In the genomic region with DNA sequence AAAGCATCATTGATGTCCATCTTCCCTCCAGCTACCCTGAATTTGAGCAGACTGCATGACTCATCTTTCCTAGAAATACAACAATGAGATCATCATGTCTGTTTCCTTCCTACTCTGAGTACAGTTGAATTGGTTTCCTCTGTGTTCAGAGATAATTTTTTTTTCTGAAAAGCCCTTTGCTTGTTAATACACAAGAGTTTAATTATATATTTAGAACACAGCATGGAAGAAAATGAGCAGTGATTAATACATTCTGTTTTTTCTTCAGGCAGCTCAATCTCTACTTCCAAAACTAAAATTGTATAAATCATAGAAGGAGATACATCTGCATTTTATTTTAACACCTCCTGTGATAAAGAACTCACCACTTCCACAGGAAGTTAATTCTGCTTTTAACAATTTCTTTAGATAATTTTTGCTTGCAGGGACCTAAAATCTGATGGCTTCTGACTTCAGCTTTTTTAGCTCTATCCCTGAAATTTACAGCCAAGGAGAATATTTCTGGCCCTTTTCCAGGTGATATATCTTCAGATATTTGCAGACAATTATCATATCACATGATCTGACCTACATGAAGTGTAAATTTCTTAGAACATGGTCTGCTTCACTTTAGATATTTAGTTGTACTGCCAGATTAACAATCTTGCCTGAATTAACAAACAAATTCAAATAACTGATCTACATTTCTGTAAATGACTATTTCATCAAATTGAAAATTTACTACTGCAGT, we compare ENCODE assay signal across 8 cellular contexts.
DNase-seq lines count a peak whose midpoint lies in the region; ATAC-seq and TF ChIP-seq lines count a peak whose summit lies in the region.

No MANE protein-coding gene starts in this region.

- no peaks in the 10 kb centered on the region for H3K9me3 Mint-ChIP-seq in activated T-cell treated with anti-CD3 and anti-CD28 coated beads, Interleukin-2, amount 50 U/mL, for 4 hours
- H3K9me3 Mint-ChIP-seq in stimulated activated naive CD8-positive, alpha-beta T cell treated with anti-CD3 and anti-CD28 coated beads, Interleukin-15, Interleukin-2, amounts not matched to agents 100 ng/mL and 50 ng/mL, for 24 hours = no peaks in the 10 kb centered on the region

- TF ChIP-seq POLR2A in uterus (IDR thresholded peaks at IDR 0.05) = no peak

- H3K27ac ChIP-seq in SJSA1 (peak overlapping the region; percentile 4; the same call in 1 of the 2 replicates), uterus (no peak overlapping the region)

- H3K27me3 Mint-ChIP-seq in activated T-cell treated with anti-CD3 and anti-CD28 coated beads, Interleukin-2, amount 50 U/mL, for 4 hours (ENCODE audit: low read depth) = peaks cover 6% of the 10 kb centered on the region
- peaks cover 23% of the 10 kb centered on the region for H3K27me3 Mint-ChIP-seq in stimulated activated naive CD8-positive, alpha-beta T cell treated with anti-CD3 and anti-CD28 coated beads, Interleukin-15, Interleukin-2, amounts not matched to agents 100 ng/mL and 50 ng/mL, for 24 hours

- no peaks in the 10 kb centered on the region for H3K36me3 Mint-ChIP-seq in activated T-cell treated with anti-CD3 and anti-CD28 coated beads, Interleukin-2, amount 50 U/mL, for 4 hours (ENCODE audit: insufficient read depth)
- no peaks in the 10 kb centered on the region for H3K36me3 Mint-ChIP-seq in stimulated activated naive CD8-positive, alpha-beta T cell treated with anti-CD3 and anti-CD28 coated beads, Interleukin-15, Interleukin-2, amounts not matched to agents 100 ng/mL and 50 ng/mL, for 24 hours (ENCODE audit: low read depth)

- intact Hi-C loops in uterus (cut with DNase I; ENCODE audit: low total_unique reads) = no loop called here

- peak overlapping the region; percentile 74 for H3K27ac Mint-ChIP-seq in stimulated activated naive CD8-positive, alpha-beta T cell treated with anti-CD3 and anti-CD28 coated beads, Interleukin-15, Interleukin-2, amounts not matched to agents 100 ng/mL and 50 ng/mL, for 24 hours

- H3K9me3 ChIP-seq in SJSA1 (replicated peaks) (no peaks in the 10 kb centered on the region), uterus (no peaks in the 10 kb centered on the region)

- no peak overlapping the region for H3K4me3 ChIP-seq in SJSA1
- H3K4me3 ChIP-seq in fibroblast of pulmonary artery (replicated peaks; ENCODE audit: low read depth, low read length) = no peak overlapping the region
- H3K4me3 ChIP-seq in uterus = no peak overlapping the region

- DNase-seq in activated T-cell treated with anti-CD3 and anti-CD28 coated beads, Interleukin-2, amount 50 U/mL, for 4 hours = no peak
- DNase-seq in activated T-cell treated with anti-CD3 and anti-CD28 coated beads, Interleukin-2, amount 50 U/mL, for 1 hour = no peak
- DNase-seq in SJSA1 (ENCODE audit: low read depth in 1 of 2, low spot score in 2 of 2) (peak in 1 of 2 experiments; percentile 50), fibroblast of pulmonary artery (ENCODE audit: low read depth) (peak; percentile 77), cerebellar nuclear complex (lab: John Stamatoyannopoulos, UW) (no peak), uterus (no peak)
- no peak for DNase-seq in stimulated activated CD4-positive, alpha-beta T cell treated with anti-CD3 and anti-CD28 coated beads, Interleukin-2, amount 100 ng/mL, for 48 hours

- peaks cover 23% of the 10 kb centered on the region for H3K4me1 Mint-ChIP-seq in activated T-cell treated with anti-CD3 and anti-CD28 coated beads, Interleukin-2, amount 50 U/mL, for 4 hours (ENCODE audit: low read depth)
- peaks cover 25% of the 10 kb centered on the region for H3K4me1 Mint-ChIP-seq in stimulated activated naive CD8-positive, alpha-beta T cell treated with anti-CD3 and anti-CD28 coated beads, Interleukin-15, Interleukin-2, amounts not matched to agents 100 ng/mL and 50 ng/mL, for 24 hours (ENCODE audit: low read depth)

- TF ChIP-seq CTCF in fibroblast of pulmonary artery (IDR thresholded peaks at IDR 0.05; ENCODE audit: low read length, missing control alignments) (no peak), uterus (IDR thresholded peaks at IDR 0.05) (no peak)

- H3K27me3 ChIP-seq in SJSA1 (replicated peaks) (no peaks in the 10 kb centered on the region), uterus (no peaks in the 10 kb centered on the region)

- ATAC-seq in activated T-cell treated with anti-CD3 and anti-CD28 coated beads, Interleukin-2, amount 50 U/mL, for 4 hours = peak; percentile 80 to 91

- peak overlapping the region; percentile 24 for H3K4me3 Mint-ChIP-seq in activated T-cell treated with anti-CD3 and anti-CD28 coated beads, Interleukin-2, amount 50 U/mL, for 4 hours
- peak overlapping the region; percentile 40 for H3K4me3 Mint-ChIP-seq in stimulated activated naive CD8-positive, alpha-beta T cell treated with anti-CD3 and anti-CD28 coated beads, Interleukin-15, Interleukin-2, amounts not matched to agents 100 ng/mL and 50 ng/mL, for 24 hours

- no peaks in the 10 kb centered on the region for H3K36me3 ChIP-seq in SJSA1
- H3K36me3 ChIP-seq in uterus = no peaks in the 10 kb centered on the region

- H3K4me1 ChIP-seq in SJSA1 (replicated peaks) (peaks cover 14% of the 10 kb centered on the region), uterus (no peaks in the 10 kb centered on the region)
